In the genomic region with DNA sequence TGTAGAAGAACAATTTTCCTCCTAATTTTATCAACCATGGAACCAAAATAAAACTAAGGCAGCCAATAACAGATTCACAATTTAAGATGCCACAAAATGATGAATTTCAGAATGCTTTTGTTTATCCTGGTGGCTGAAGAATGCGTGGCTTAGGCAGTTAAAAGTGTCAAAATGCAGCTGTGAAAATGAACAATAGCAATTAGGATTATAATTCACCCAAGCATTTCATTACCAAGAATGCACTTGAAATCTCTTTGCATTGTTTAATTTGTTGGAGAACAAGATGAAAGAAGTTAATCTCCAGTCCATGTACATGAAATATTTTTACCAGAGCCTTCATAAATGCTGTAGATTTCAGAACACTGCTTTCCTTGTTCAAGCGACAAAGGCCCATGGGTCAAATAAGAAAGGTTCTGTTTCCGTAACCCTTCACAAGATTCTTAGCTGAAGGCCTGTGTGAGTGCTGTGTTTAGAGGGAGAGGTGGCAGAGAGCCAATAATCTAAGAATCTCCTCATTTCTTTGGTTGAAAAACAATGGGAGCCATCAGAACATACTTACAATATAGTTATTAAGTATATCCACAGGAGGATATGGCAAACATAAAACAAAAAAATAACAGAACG, we compare ENCODE assay signal across 11 cellular contexts. TPM values are rescaled to one million over a fixed set of nuclear protein-coding genes. Genes with fewer than 3 reads are reported as not detected.
DNase-seq lines count a peak whose midpoint lies in the region; ATAC-seq, FAIRE-seq and TF ChIP-seq lines count a peak whose summit lies in the region.
"Had no signal": no experiment of that assay in that cellular context is flagged by ENCODE, and none has a peak within 500 bp of the region (broad histone marks: within the 10 kb centered on the region; RNA-seq: fewer than 3 reads in every experiment).

No MANE protein-coding gene starts in this region.

- H3K9ac ChIP-seq in kidney (ENCODE audit: low read length in 2 of 2), result no peak overlapping the region

- H3K9me3 ChIP-seq in kidney (ENCODE audit: control insufficient read depth in 1 of 2, low read length in 2 of 2), result no peaks in the 10 kb centered on the region
- H3K9me3 ChIP-seq: thoracic aorta had no signal

- FAIRE-seq in kidney (lab: Jason Lieb, UNC), result no peak

- no peak overlapping the region for H3K27ac ChIP-seq in kidney (ENCODE audit: low read depth in 2 of 2, low read length in 2 of 2)

- DNase-seq in COLO829 (ENCODE audit: low spot score) (peak; percentile 43), NCI-H69 (lab: John Stamatoyannopoulos, UW) (peak; percentile 73), foreskin melanocyte (peak; percentile 93), retina (peak; percentile 29), DMS153 treated with DMSO at 0.1 percent for 48 hours (lab: John Stamatoyannopoulos, UW; ENCODE audit: unreplicated experiment) (no peak), kidney (no peak), HuH-7 (ENCODE audit: low spot score) (no peak)
- DNase-seq: activated T-cell treated with anti-CD3 and anti-CD28 coated beads, Interleukin-2, amount 50 U/mL, for 24 hours; AML-193 had no signal

- H3K4me3 ChIP-seq in kidney (ENCODE audit: low read length in 2 of 2), result no peak overlapping the region
- H3K4me3 ChIP-seq: thoracic aorta had no signal

- H3K36me3 ChIP-seq in kidney (ENCODE audit: control insufficient read depth in 1 of 2, insufficient read depth in 2 of 2, low read length in 2 of 2), result peaks cover 3% of the 10 kb centered on the region in 2 donors
- H3K36me3 ChIP-seq: thoracic aorta had no signal

- no peak for ATAC-seq in HG02623 (IDR thresholded peaks at IDR 0.05; ENCODE audit: unreplicated experiment)

- intact Hi-C loops in kidney (cut with DNase I), result loop anchor here (10.0 kb wide), 1 partner anchor 175 kb away; no protein-coding TSS in a partner anchor

- TF ChIP-seq CTCF in kidney (IDR thresholded peaks at IDR 0.05; ENCODE audit: borderline replicate concordance, extremely low read depth, insufficient read depth), result no peak

- H3K4me1 ChIP-seq in kidney (ENCODE audit: control insufficient read depth in 1 of 2, insufficient read depth in 1 of 2, low read depth in 1 of 2, low read length in 2 of 2), result peaks cover 5 to 11% of the 10 kb centered on the region in 2 donors

RNA-seq across cellular contexts. Expression of gene CLINT1, which starts 39.3 kb away (rescaled TPM):
- 173 TPM for total RNA-seq in kidney
- 34.1 TPM for polyA plus RNA-seq in kidney (ENCODE audit: insufficient read depth, low read depth, low replicate concordance)

Comparison
In these comparisons a context has a peak if more than half of its experiments do, and no peak if none do; other contexts are left out.
1. DNase-seq: peak in COLO829 (single experiment), NCI-H69 (single experiment), foreskin melanocyte (single experiment) and retina (single experiment); none in DMS153 treated with DMSO at 0.1 percent for 48 hours (single experiment), kidney (single experiment) and HuH-7 (single experiment).